In the genomic region with DNA sequence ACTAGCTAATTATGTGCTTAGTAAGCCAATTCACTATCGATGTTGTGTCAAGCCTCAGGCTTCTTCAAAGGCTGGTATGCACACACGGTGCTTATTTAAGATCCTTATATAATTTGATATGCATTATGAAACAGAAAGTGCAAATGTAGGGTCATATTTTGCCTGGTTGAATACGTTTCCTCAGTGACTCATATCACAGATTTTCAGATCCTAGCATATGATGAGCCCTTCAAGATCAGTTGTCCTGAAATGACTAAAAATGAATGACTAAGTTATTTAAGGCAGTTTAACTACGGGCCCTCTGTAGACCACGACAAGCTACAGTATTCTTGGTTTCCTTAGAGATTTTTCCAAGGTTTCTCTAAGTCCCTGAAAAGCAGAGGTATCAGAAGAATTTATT, we compare ENCODE assay signal across 9 cellular contexts.
DNase-seq lines count a peak whose midpoint lies in the region; ATAC-seq, FAIRE-seq and TF ChIP-seq lines count a peak whose summit lies in the region.
"Had no signal": no experiment of that assay in that cellular context is flagged by ENCODE, and none has a peak within 500 bp of the region (broad histone marks: within the 10 kb centered on the region; RNA-seq: fewer than 3 reads in every experiment).

No MANE protein-coding gene starts in this region.

- FAIRE-seq in GM18507 (lab: Jason Lieb, UNC): peak; percentile 46

- H3K27ac Mint-ChIP-seq in T-helper 17 cell: no peak overlapping the region

- H3K36me3 Mint-ChIP-seq in T-helper 17 cell (ENCODE audit: low read depth): no peaks in the 10 kb centered on the region

- no peak overlapping the region for H3K27ac ChIP-seq in left lung

- intact Hi-C loops in left lung (cut with DNase I) (no loop called here), posterior vena cava (cut with DNase I) (loop anchor here in 1 of 2 donors (2.0 kb wide), 1 partner anchor 46 kb away; no protein-coding TSS in a partner anchor)

- H3K27me3 ChIP-seq in left lung: no peaks in the 10 kb centered on the region

- no peaks in the 10 kb centered on the region for H3K27me3 Mint-ChIP-seq in T-helper 17 cell

- H3K9me3 ChIP-seq in left lung (no peaks in the 10 kb centered on the region), T-helper 17 cell (ENCODE audit: control insufficient read depth, low read length, poor library complexity, severe bottlenecking) (no peaks in the 10 kb centered on the region)

- ATAC-seq in GM21717 (IDR thresholded peaks at IDR 0.05; ENCODE audit: unreplicated experiment): peak; percentile 99
- ATAC-seq in HG03520 (IDR thresholded peaks at IDR 0.05; ENCODE audit: unreplicated experiment): peak; percentile 99
- no peak for ATAC-seq in left lung
- ATAC-seq in T-helper 17 cell: no peak

- no peak overlapping the region for H3K4me3 ChIP-seq in left lung

- DNase-seq in GM18507 (ENCODE audit: extremely low spot score, insufficient read length, low read depth) (peak; percentile 23), hepatic stellate cell (ENCODE audit: low spot score) (peak; percentile 25), left lung (no peak), posterior vena cava (ENCODE audit: low spot score) (no peak), T-helper 17 cell (no peak)
- no peak for DNase-seq in activated CD4-positive, CD25-positive, alpha-beta regulatory T cell treated with anti-CD3 and anti-CD28 coated beads, Interleukin-2, amount 50 U/mL, for 72 hours
- DNase-seq: activated T-cell treated with anti-CD3 and anti-CD28 coated beads for 4 hours had no signal

- H3K4me1 Mint-ChIP-seq in T-helper 17 cell: no peaks in the 10 kb centered on the region

- H3K36me3 ChIP-seq in left lung: no peaks in the 10 kb centered on the region

- no peak for TF ChIP-seq CTCF in left lung (IDR thresholded peaks at IDR 0.05)

- H3K4me1 ChIP-seq in left lung: no peaks in the 10 kb centered on the region

- no peak overlapping the region for H3K4me3 Mint-ChIP-seq in T-helper 17 cell

Comparison
In these comparisons a context has a peak if more than half of its experiments do, and no peak if none do; other contexts are left out.
1. DNase-seq: peak in GM18507 (single experiment) and hepatic stellate cell (single experiment); none in left lung (0 of 2), activated CD4-positive, CD25-positive, alpha-beta regulatory T cell treated with anti-CD3 and anti-CD28 coated beads, Interleukin-2, amount 50 U/mL, for 72 hours (single experiment), posterior vena cava (single experiment) and T-helper 17 cell (0 of 3).
2. ATAC-seq: peak in GM21717 (single experiment) and HG03520 (single experiment); none in left lung (single experiment) and T-helper 17 cell (single experiment).